In the genomic region with DNA sequence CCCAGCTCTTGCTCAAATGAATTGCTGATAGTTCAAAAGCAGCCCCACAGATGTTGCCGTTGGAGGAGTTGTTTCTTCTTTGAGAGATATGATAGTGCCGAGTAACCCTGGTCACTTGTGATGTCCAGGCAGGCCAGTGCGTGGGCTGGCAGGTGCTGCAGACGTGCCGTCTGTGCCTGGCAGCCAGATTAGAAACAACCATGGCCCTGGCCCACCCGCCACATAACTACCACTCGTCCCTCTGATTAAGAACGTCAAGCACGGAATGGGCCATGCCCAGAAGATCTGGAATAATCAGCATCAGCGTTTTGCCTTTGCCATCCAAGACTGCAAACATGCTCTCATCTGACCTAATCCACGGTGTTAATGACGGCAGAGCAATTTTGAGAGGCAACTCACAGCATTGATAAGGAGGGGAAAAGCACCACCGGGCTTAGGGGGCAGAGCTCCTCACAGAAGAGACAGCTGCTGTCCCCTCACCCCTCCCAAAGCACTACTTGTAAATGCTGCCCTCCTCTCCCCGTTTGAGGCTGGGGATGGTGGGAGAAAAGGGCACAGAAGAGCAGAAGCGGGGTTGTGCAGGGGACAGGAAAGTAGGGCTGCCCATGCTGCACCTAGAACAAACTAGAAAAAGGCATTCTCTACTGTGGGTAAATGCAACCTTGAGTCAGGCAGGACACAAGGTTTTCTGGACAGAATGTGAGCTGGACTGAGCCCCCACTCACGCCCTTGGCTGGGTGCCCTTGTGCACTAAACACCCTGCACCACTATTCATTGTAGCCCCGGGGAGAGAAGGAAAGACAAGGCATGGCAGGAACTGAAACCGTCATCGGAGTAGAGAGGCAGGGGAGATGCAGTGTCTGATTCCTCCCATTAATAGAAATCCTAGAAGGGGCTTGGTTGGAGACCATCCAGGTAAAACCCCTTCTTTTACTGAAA, we compare ENCODE assay signal across 17 cellular contexts. TPM values are rescaled to one million over a fixed set of nuclear protein-coding genes. Genes with fewer than 3 reads are reported as not detected.
A peak's percentile ranks its signal among the peaks of the same experiment; 100 is the strongest.
DNase-seq lines count a peak whose midpoint lies in the region; ATAC-seq and TF ChIP-seq lines count a peak whose summit lies in the region.
"Had no signal": no experiment of that assay in that cellular context is flagged by ENCODE, and none has a peak within 500 bp of the region (broad histone marks: within the 10 kb centered on the region; RNA-seq: fewer than 3 reads in every experiment).

No MANE protein-coding gene starts in this region.

- H3K27ac Mint-ChIP-seq in effector memory CD8-positive, alpha-beta T cell, result peak overlapping the region in 1 of 2 donors; percentile 18

- no peaks in the 10 kb centered on the region for H3K79me1 ChIP-seq in IMR-90 (ENCODE audit: low read depth in 1 of 2, low read length in 2 of 2)

- no peak overlapping the region for H2AK9ac ChIP-seq in IMR-90 (replicated peaks; ENCODE audit: low read depth, low read length, poor library complexity)

- no peak overlapping the region for H2BK20ac ChIP-seq in IMR-90 (ENCODE audit: low read depth, low read length)

- peak overlapping the region; percentile 10 for H2AFZ ChIP-seq in IMR-90 (replicated peaks; ENCODE audit: low read length, poor library complexity)
- H2AFZ ChIP-seq: PC-9 had no signal

- H3K9ac ChIP-seq in IMR-90 (ENCODE audit: low read depth, low read length), result no peak overlapping the region
- H3K9ac ChIP-seq: KMS-11 had no signal

- H3K14ac ChIP-seq in IMR-90 (replicated peaks; ENCODE audit: low read depth, low read length), result no peak overlapping the region

- H2AK5ac ChIP-seq in IMR-90 (ENCODE audit: low read depth, low read length), result no peak overlapping the region

- H2BK5ac ChIP-seq in IMR-90 (ENCODE audit: low read depth, low read length, poor library complexity, severe bottlenecking), result no peak overlapping the region

- 63% methylated on average over 8 of the region's 19 CpGs; no CpG with 5 or more reads in 1 of the 2 experiments for WGBS in IMR-90 (ENCODE audit: extremely low coverage in 2 of 2, insufficient read length in 1 of 2), 2 experiments
- WGBS in heart left ventricle, 4 donors, result 48 to 58% (median 54%) methylated on average over 19 of the region's 19 CpGs
- 32 to 42% (median 40%) methylated on average over 19 of the region's 19 CpGs for WGBS in psoas muscle, 3 donors

- no peak overlapping the region for H2BK120ac ChIP-seq in IMR-90 (ENCODE audit: low read depth, low read length)

- POLR2A ChIA-PET in IMR-90 (lab: Charles Lee; ENCODE audit: unreplicated experiment), result no interaction called here

- H3K4me3 ChIP-seq in IMR-90 (ENCODE audit: insufficient read depth, low read depth, low read length) (no peak overlapping the region), heart left ventricle (peak overlapping the region in 3 of 12 donors; percentile 20 to 34 (median 22)), psoas muscle (peak overlapping the region; percentile 20)
- H3K4me3 ChIP-seq: PC-9 had no signal

- H3K9me3 ChIP-seq in IMR-90 (ENCODE audit: control insufficient read depth, insufficient read depth, low read length) (no peaks in the 10 kb centered on the region), heart left ventricle (no peaks in the 10 kb centered on the region), psoas muscle (no peaks in the 10 kb centered on the region)

- H3K23ac ChIP-seq in IMR-90 (ENCODE audit: low read depth, low read length), result no peak overlapping the region

- no peak overlapping the region for H3K4ac ChIP-seq in IMR-90 (ENCODE audit: low read depth, low read length)

- no TSS peak for BruUV-seq in IMR-90 (replicated peaks; lab: Mats Ljungman, UMichigan)

- no peak overlapping the region for H3K4me3 Mint-ChIP-seq in effector memory CD8-positive, alpha-beta T cell
- H3K4me3 Mint-ChIP-seq: H9 had no signal

- H3K4me1 ChIP-seq in IMR-90 (ENCODE audit: control insufficient read depth, insufficient read depth, low read length) (peaks cover 11% of the 10 kb centered on the region; the same call in 1 of the 2 replicates), heart left ventricle (peaks cover 4 to 66% (median 29%) of the 10 kb centered on the region in 12 donors), psoas muscle (peaks cover 48% of the 10 kb centered on the region)

- no peak overlapping the region for H4K5ac ChIP-seq in IMR-90 (ENCODE audit: low read depth, low read length)

- CTCF ChIA-PET in IMR-90 (lab: Yijun Ruan, JAX), result interaction anchor here (0.6 kb wide), 1 partner anchor 47 kb away, joined by 3 read pairs; no protein-coding TSS in a partner anchor

- dilution Hi-C loops in IMR-90 (cut with HindIII; ENCODE audit: low sequenced_read_pairs, unreplicated experiment), result no loop called here

- H3K27ac ChIP-seq in IMR-90 (ENCODE audit: insufficient read depth, low read length), result no peak overlapping the region
- H3K27ac ChIP-seq in heart left ventricle, result peak overlapping the region; percentile 41 to 91 (median 74)
- H3K27ac ChIP-seq in psoas muscle, result peak overlapping the region; percentile 78
- H3K27ac ChIP-seq: KMS-11, PC-9 had no signal

- no peak overlapping the region for H3K4me2 ChIP-seq in IMR-90 (ENCODE audit: low read depth, low read length)
- H3K4me2 ChIP-seq: KMS-11, PC-9 had no signal

- H3K4me1 Mint-ChIP-seq in effector memory CD8-positive, alpha-beta T cell (ENCODE audit: low read depth in 2 of 2), result peaks cover 5 to 10% of the 10 kb centered on the region in 2 donors

- H3K9me1 ChIP-seq in IMR-90 (ENCODE audit: insufficient read depth, low read length), result no peaks in the 10 kb centered on the region; the same call in 1 of the 2 replicates

- no peaks in the 10 kb centered on the region for H3K9me3 Mint-ChIP-seq in effector memory CD8-positive, alpha-beta T cell
- H3K9me3 Mint-ChIP-seq: H9 had no signal

- TF ChIP-seq POLR2A in IMR-90 (IDR thresholded peaks at IDR 0.05; ENCODE audit: low read depth, low read length) (no peak), heart left ventricle (IDR thresholded peaks at IDR 0.05) (no peak)

- H4K8ac ChIP-seq in IMR-90 (ENCODE audit: low read depth in 2 of 2, low read length in 2 of 2), result no peak overlapping the region

- peaks cover 17% of the 10 kb centered on the region for H3K27me3 ChIP-seq in IMR-90 (ENCODE audit: control insufficient read depth, insufficient read depth, low read length)
- H3K27me3 ChIP-seq in heart left ventricle, result peaks cover 0 to 11% (median 0%) of the 10 kb centered on the region in 9 donors
- no peaks in the 10 kb centered on the region for H3K27me3 ChIP-seq in psoas muscle (ENCODE audit: insufficient read depth in 3 of 3, low read length in 2 of 3)

- no peaks in the 10 kb centered on the region for H3K36me3 ChIP-seq in IMR-90 (ENCODE audit: control insufficient read depth, insufficient read depth, low read length)
- H3K36me3 ChIP-seq in heart left ventricle, result no peaks in the 10 kb centered on the region
- H3K36me3 ChIP-seq in psoas muscle (ENCODE audit: insufficient read depth in 1 of 2, low read depth in 1 of 2), result no peaks in the 10 kb centered on the region

- DNase-seq in IMR-90 (no peak), NCI-H82 (lab: John Stamatoyannopoulos, UW) (peak; percentile 72), heart left ventricle (peak; percentile 36 to 90 (median 72)), psoas muscle (no peak), NCI-H1436 (lab: John Stamatoyannopoulos, UW) (no peak), ecto neural progenitor cell (ENCODE audit: low spot score) (no peak)
- DNase-seq in effector memory CD8-positive, alpha-beta T cell, result no peak
- DNase-seq: DMS 273 treated with DMSO at 0.1 percent for 48 hours, EL, H9, NCI-H1105 treated with DMSO at 0.1 percent for 48 hours, NCI-H1930, NCI-H2171, NCI-H526, PC-9 had no signal

- TF ChIP-seq CTCF in IMR-90 (conservative IDR thresholded peaks at IDR 0.05; ENCODE audit: low read depth, low read length) (no peak), heart left ventricle (IDR thresholded peaks at IDR 0.05) (no peak), psoas muscle (IDR thresholded peaks at IDR 0.05) (no peak)

- H2BK15ac ChIP-seq in IMR-90 (ENCODE audit: low read depth, low read length), result no peak overlapping the region

- in situ Hi-C loops in IMR-90 (cut with MboI; ENCODE audit: low sequenced_read_pairs), result no loop called here

- peaks cover 0 to 13% of the 10 kb centered on the region in 2 donors for H3K27me3 Mint-ChIP-seq in effector memory CD8-positive, alpha-beta T cell

- no peak overlapping the region for H3K56ac ChIP-seq in IMR-90 (ENCODE audit: extremely low read depth, insufficient read depth, low read length)

- H3K36me3 Mint-ChIP-seq in effector memory CD8-positive, alpha-beta T cell (ENCODE audit: insufficient read depth), result no peaks in the 10 kb centered on the region

- H3K18ac ChIP-seq in IMR-90 (ENCODE audit: low read depth, low read length), result no peak overlapping the region

- ATAC-seq in IMR-90 (ENCODE audit: low read depth) (no peak), heart left ventricle (peak; percentile 57 to 69 (median 64)), psoas muscle (peak in 2 of 4 donors; percentile 45 to 46)
- ATAC-seq in effector memory CD8-positive, alpha-beta T cell (replicated peaks), result no peak

- no peak overlapping the region for H4K91ac ChIP-seq in IMR-90 (ENCODE audit: insufficient read depth, low read depth, low read length)

- intact Hi-C loops in IMR-90 (cut with micrococcal nuclease), result no loop called here
- intact Hi-C loops in heart left ventricle (cut with DNase I), result loop anchor here in 2 of 10 donors (5.0 to 10.0 kb wide), 3 partner anchors 37 to 230 kb away; no protein-coding TSS in a partner anchor
- intact Hi-C loops in psoas muscle (cut with DNase I), result loop anchor here in 1 of 2 donors (10.0 kb wide), 1 partner anchor 230 kb away; no protein-coding TSS in a partner anchor

- H4K20me1 ChIP-seq in IMR-90 (ENCODE audit: insufficient read depth, low read length), result no peaks in the 10 kb centered on the region

- no peak for TF ChIP-seq RAD21 in IMR-90 (IDR thresholded peaks at IDR 0.05; ENCODE audit: low read length)

RNA-seq across cellular contexts. Expression of a gene that starts 5.3 kb away (rescaled TPM):
- total RNA-seq in IMR-90 (2012; rRNA removed) (not detected in 2 replicates), heart left ventricle (100 to 1,000 TPM in 1 of 9 donors, 10 to 100 TPM in 7, 1 to 10 TPM in 1; 5.2 to 111 (median 28.4) TPM), psoas muscle (1 to 10 TPM in 2 of 4 donors, under 1 TPM in 2; 0.27 to 1.1 (median 0.72) TPM)
- polyA plus RNA-seq in IMR-90 (2012; rRNA removed) (0.07 and 0.10 TPM in 2 replicates), heart left ventricle (10 to 100 TPM in 1 of 2 donors, 1 to 10 TPM in 1; 4.0 to 12.1 TPM), psoas muscle (1 to 10 TPM in 1 of 3 donors, under 1 TPM in 2; 0.03 to 1.7 (median 0.10) TPM)
- 0.03 and 0.05 TPM in 2 replicates for polyA plus RNA-seq in IMR-90 (2012; cell fraction: cytosol; rRNA removed)
- polyA plus RNA-seq in IMR-90 (2012; cell fraction: nucleus; rRNA removed; ENCODE audit: low replicate concordance), result 0.10 and 0.36 TPM in 2 replicates
- total RNA-seq: MCF 10A had no signal

RNA-seq across cellular contexts. Expression of a gene that starts 30.1 kb away (rescaled TPM):
- total RNA-seq in IMR-90 (2012; rRNA removed) (50.5 and 58.4 TPM in 2 replicates), heart left ventricle (10 to 100 TPM; 30.9 to 61.6 (median 42.6) TPM), psoas muscle (10 to 100 TPM; 20.9 to 38.8 (median 22.1) TPM)
- polyA plus RNA-seq in IMR-90 (2012; rRNA removed) (25.9 and 28.4 TPM in 2 replicates), heart left ventricle (10 to 100 TPM; 42.6 to 69.3 TPM), psoas muscle (10 to 100 TPM; 18.1 to 92.3 (median 40.4) TPM)
- polyA plus RNA-seq in IMR-90 (2012; cell fraction: cytosol; rRNA removed), result 14.4 and 17.5 TPM in 2 replicates
- 2.7 and 7.9 TPM in 2 replicates for polyA plus RNA-seq in IMR-90 (2012; cell fraction: nucleus; rRNA removed; ENCODE audit: low replicate concordance)

RNA-seq across cellular contexts. Expression of a gene that starts 41.3 kb away (rescaled TPM):
- total RNA-seq in IMR-90 (2012; rRNA removed), result 39.2 and 52.3 TPM in 2 replicates
- polyA plus RNA-seq in IMR-90 (2012; rRNA removed), result 26.8 and 30.8 TPM in 2 replicates
- 11.4 and 11.6 TPM in 2 replicates for polyA plus RNA-seq in IMR-90 (2012; cell fraction: cytosol; rRNA removed)
- polyA plus RNA-seq in IMR-90 (2012; cell fraction: nucleus; rRNA removed; ENCODE audit: low replicate concordance), result 11.0 and 26.3 TPM in 2 replicates
- total RNA-seq in heart left ventricle, result 10 to 100 TPM; 54.2 to 86.2 (median 75.5) TPM
- 10 to 100 TPM; 34.0 to 55.9 TPM for polyA plus RNA-seq in heart left ventricle
- 10 to 100 TPM; 37.1 to 53.4 (median 51.1) TPM for total RNA-seq in psoas muscle
- 10 to 100 TPM; 23.2 to 56.3 (median 35.4) TPM for polyA plus RNA-seq in psoas muscle

Comparison
In these comparisons a context has a peak if more than half of its experiments do, and no peak if none do; other contexts are left out.
1. ATAC-seq: peak in heart left ventricle (4 of 4); none in IMR-90 (single experiment) and effector memory CD8-positive, alpha-beta T cell (single experiment).
2. DNase-seq: peak in NCI-H82 (single experiment) and heart left ventricle (5 of 5); none in IMR-90 (single experiment), psoas muscle (0 of 2), NCI-H1436 (single experiment), ecto neural progenitor cell (single experiment) and effector memory CD8-positive, alpha-beta T cell (0 of 3).